In genomic region chrX:48726596-48726995, GRCh38 we compare ENCODE assay signal across 33 cellular contexts. TPM values are rescaled to one million over a fixed set of nuclear protein-coding genes. Genes with fewer than 3 reads are reported as not detected.
"Had no signal": no experiment of that assay in that cellular context is flagged by ENCODE, and none has a peak within 500 bp of the region (broad histone marks: within the 10 kb centered on the region; RNA-seq: fewer than 3 reads in every experiment).

No MANE protein-coding gene starts in this region.

- H3K27me3 Mint-ChIP-seq: activated B cell treated with CpG ODN at 0.5 μM for 24 hours; activated naive CD4-positive, alpha-beta T cell treated with anti-CD3 and anti-CD28 coated beads, Interleukin-2, amount 10 ng/mL, durations not matched to agents 7 days and 5 days; naive B cell; stimulated activated naive CD8-positive, alpha-beta T cell treated with anti-CD3 and anti-CD28 coated beads, Interleukin-15, Interleukin-2, amounts not matched to agents 100 ng/mL and 50 ng/mL, for 24 hours had no signal

- ATAC-seq: esophagus mucosa; heart left ventricle; pancreas; stimulated activated effector memory CD8-positive, alpha-beta T cell treated with anti-CD3 and anti-CD28 coated beads, Interleukin-12 subunit alpha, Interleukin-12 subunit beta, amount 100 ng/mL, for 72 hours had no signal

- DNase-seq: activated B cell treated with CpG ODN at 0.5 μM for 24 hours; activated CD4-positive, alpha-beta T cell treated with anti-CD3 and anti-CD28 coated beads, Interleukin-2, amount 50 U/mL, for 4 hours; activated CD8-positive, alpha-beta memory T cell treated with anti-CD3 and anti-CD28 coated beads, Interleukin-2, amount 50 U/mL, for 4 hours; activated naive CD4-positive, alpha-beta T cell treated with anti-CD3 and anti-CD28 coated beads, Interleukin-2, amount 10 ng/mL, durations not matched to agents 7 days and 5 days; activated T-cell treated with anti-CD3 and anti-CD28 coated beads, Interleukin-2, amount 50 U/mL, for 4 hours; adrenal gland; aorta; endodermal cell; foreskin fibroblast; heart left ventricle; hypothalamus; naive B cell; nucleus accumbens; pancreas; retina; sigmoid colon; small intestine; stimulated activated CD4-positive, alpha-beta T cell treated with anti-CD3 and anti-CD28 coated beads, Interleukin-4, amount 100 ng/mL, for 24 hours had no signal

- H3K4me1 Mint-ChIP-seq: activated B cell treated with CpG ODN at 0.5 μM for 24 hours, brain, endodermal cell, mesothelial cell of epicardium, neural crest cell had no signal

- H3K9me3 Mint-ChIP-seq: activated B cell treated with CpG ODN at 0.5 μM for 24 hours; neural crest cell; stimulated activated effector memory CD8-positive, alpha-beta T cell treated with anti-CD3 and anti-CD28 coated beads, Interleukin-12 subunit alpha, Interleukin-12 subunit beta, amount 100 ng/mL, for 72 hours had no signal

- H3K27ac Mint-ChIP-seq: activated B cell treated with CpG ODN at 0.5 μM for 24 hours; activated naive CD4-positive, alpha-beta T cell treated with anti-CD3 and anti-CD28 coated beads, Interleukin-2, amount 10 ng/mL, durations not matched to agents 7 days and 5 days; endodermal cell; mesothelial cell of epicardium; stimulated activated naive CD8-positive, alpha-beta T cell treated with anti-CD3 and anti-CD28 coated beads, Interleukin-15, Interleukin-2, amounts not matched to agents 100 ng/mL and 50 ng/mL, for 24 hours had no signal

- H3K36me3 Mint-ChIP-seq: naive B cell; stimulated activated effector memory CD8-positive, alpha-beta T cell treated with anti-CD3 and anti-CD28 coated beads, Interleukin-12 subunit alpha, Interleukin-12 subunit beta, amount 100 ng/mL, for 72 hours had no signal

- H3K4me3 Mint-ChIP-seq: activated B cell treated with CpG ODN at 0.5 μM for 24 hours; activated naive CD4-positive, alpha-beta T cell treated with anti-CD3 and anti-CD28 coated beads, Interleukin-2, amount 10 ng/mL, durations not matched to agents 7 days and 5 days; activated T-cell treated with anti-CD3 and anti-CD28 coated beads, Interleukin-2, amount 50 U/mL, for 4 hours; brain; endodermal cell; mesothelial cell of epicardium; naive B cell; neural crest cell; stimulated activated effector memory CD8-positive, alpha-beta T cell treated with anti-CD3 and anti-CD28 coated beads, Interleukin-12 subunit alpha, Interleukin-12 subunit beta, amount 100 ng/mL, for 72 hours; stimulated activated naive CD8-positive, alpha-beta T cell treated with anti-CD3 and anti-CD28 coated beads, Interleukin-15, Interleukin-2, amounts not matched to agents 100 ng/mL and 50 ng/mL, for 24 hours; T-helper 2 cell treated with Interferon-gamma antibody and Interleukin-4, amounts not matched to agents 5 μg/mL and 100 μg/mL, for 36 hours had no signal

- H3K27me3 ChIP-seq: adrenal gland, cardiac muscle cell, heart left ventricle, sigmoid colon had no signal

- H3K9me3 ChIP-seq: adrenal gland, pancreas, prostate gland, sigmoid colon, thoracic aorta had no signal

- H3K27ac ChIP-seq: adrenal gland, cardiac muscle cell, heart left ventricle, pancreas, prostate gland, sigmoid colon, thoracic aorta had no signal

- FAIRE-seq: pancreas, small intestine, urothelium cell line had no signal

RNA-seq across cellular contexts. Expression of gene GLOD5, which starts 35.0 kb away (rescaled TPM):
- total RNA-seq: activated B cell treated with CpG ODN at 0.5 μM for 24 hours; activated CD8-positive, alpha-beta memory T cell treated with anti-CD3 and anti-CD28 coated beads for 36 hours; activated T-cell treated with anti-CD3 and anti-CD28 coated beads, Interleukin-2, amount 50 U/mL, for 4 hours; adrenal gland; aorta; cardiac muscle cell; endodermal cell; heart left ventricle; kidney epithelial cell; lower leg skin; mesothelial cell of epicardium; neural crest cell; sigmoid colon; subcutaneous adipose tissue; thoracic aorta had no signal

RNA-seq across cellular contexts. Expression of gene GATA1, which starts 59.8 kb away (rescaled TPM):
- total RNA-seq: activated B cell treated with CpG ODN at 0.5 μM for 24 hours; activated CD8-positive, alpha-beta memory T cell treated with anti-CD3 and anti-CD28 coated beads for 36 hours; cardiac muscle cell; endodermal cell; esophagus mucosa; kidney epithelial cell; lower leg skin; mesothelial cell of epicardium; neural crest cell; prostate gland; sigmoid colon had no signal
